1 cellular context compared by ENCODE assay signal in genomic region chr22:42848941-42849340, GRCh38.
TF ChIP-seq lines count a peak whose summit lies in the region.

No MANE protein-coding gene starts in this region.

TF ChIP-seq in GM23338, 12 proteins besides CTCF, POLR2A, EP300 and RAD21 (continued from another document):
- TF ChIP-seq ZNF462 (CRISPR knock-in tag; IDR thresholded peaks at IDR 0.05) (no peak), JUNB (IDR thresholded peaks at IDR 0.05; ENCODE audit: unreplicated experiment) (no peak), ZNF331 (CRISPR knock-in tag; IDR thresholded peaks at IDR 0.05; ENCODE audit: low read depth) (no peak), ETS1 (IDR thresholded peaks at IDR 0.05) (no peak)
